In the genomic region with DNA sequence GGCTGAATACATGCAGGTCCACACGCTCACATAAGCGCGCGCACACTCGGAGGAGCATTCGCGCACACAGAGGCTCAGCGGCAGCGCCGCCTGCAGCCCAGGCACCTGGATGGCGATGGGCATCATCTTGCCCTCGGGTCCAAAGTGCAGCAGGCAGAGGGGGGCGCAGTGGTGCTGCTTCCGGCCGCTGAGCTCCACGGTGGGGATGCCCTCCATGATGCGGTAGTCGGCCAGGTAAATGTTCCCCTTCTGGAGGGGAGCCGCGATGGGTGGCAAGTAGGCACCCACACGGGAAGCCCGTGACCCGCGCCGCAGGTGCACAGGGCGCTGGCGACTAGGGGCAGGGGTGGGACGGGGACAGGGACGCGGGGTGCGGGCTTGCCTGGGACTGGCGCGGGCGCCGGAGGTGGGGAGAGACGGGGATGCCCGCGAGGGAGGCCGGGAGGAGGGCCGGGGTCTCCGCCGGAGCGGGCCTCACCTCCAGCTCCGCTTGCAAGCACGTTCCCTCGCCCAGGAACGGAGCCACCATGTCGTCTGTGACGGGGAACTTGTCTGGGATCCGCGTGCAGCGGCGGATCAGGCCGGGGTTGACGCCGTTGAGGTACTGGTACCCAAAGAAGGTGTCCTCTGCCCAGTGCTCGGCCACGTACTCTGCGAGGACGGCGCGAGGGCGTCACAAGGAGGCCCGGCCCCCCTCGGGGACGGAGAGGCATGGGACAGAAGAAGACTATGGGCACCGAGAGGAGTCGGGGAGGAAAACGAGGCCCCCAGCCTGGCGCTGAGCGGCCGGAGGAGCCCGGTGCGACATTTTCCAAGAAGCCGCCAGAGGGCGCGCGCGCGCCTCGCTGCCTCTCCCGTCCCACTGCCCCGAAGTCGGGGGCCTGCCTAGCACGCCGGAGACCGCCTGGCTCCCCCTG, we compare ENCODE assay signal across 8 cellular contexts. TPM values are rescaled to one million over a fixed set of nuclear protein-coding genes. Genes with fewer than 3 reads are reported as not detected.
DNase-seq lines count a peak whose midpoint lies in the region; ATAC-seq and TF ChIP-seq lines count a peak whose summit lies in the region.

No MANE protein-coding gene starts in this region.

- no CpG with 5 or more reads among the region's 87 CpGs for WGBS in iPS DF 6.9 (ENCODE audit: insufficient coverage, insufficient read length)

- POLR2A ChIA-PET in BJ (lab: Charles Lee), result no interaction called here

- H3K27ac ChIP-seq in iPS DF 6.9 (ENCODE audit: low read length) (no peak overlapping the region), gastrocnemius medialis (no peak overlapping the region)

- H3K27me3 ChIP-seq in BJ (ENCODE audit: control insufficient read depth, insufficient read depth, low read length) (peaks cover 21% of the 10 kb centered on the region), iPS DF 6.9 (ENCODE audit: control insufficient read depth, insufficient read depth, low read length) (peaks cover 8% of the 10 kb centered on the region), gastrocnemius medialis (peaks cover 42 to 58% (median 57%) of the 10 kb centered on the region in 3 donors)

- CTCF ChIA-PET in BJ (lab: Yijun Ruan, JAX), result interaction anchor here (0.7 to 5.5 kb wide), 17 partner anchors 9 to 40 kb away, joined by 3 to 41 read pairs (median 5); partner anchors contain the start of gene ALOXE3

- intact Hi-C loops in gastrocnemius medialis (cut with DNase I; ENCODE audit: low total_unique reads), result loop anchor here (2.0 to 10.0 kb wide), 2 partner anchors 19 to 215 kb away; partner anchors contain the start of gene SLC25A35

- DNase-seq in BJ (ENCODE audit: low read depth) (no peak), NCI-H1092 treated with DMSO at 0.1 percent for 48 hours (lab: John Stamatoyannopoulos, UW) (peak; percentile 55), T-helper 9 cell (peak; percentile 75), astrocyte of the spinal cord (ENCODE audit: low read depth, low spot score) (peak; percentile 34), iPS DF 6.9 (ENCODE audit: low read depth, low spot score) (peak; percentile 47), gastrocnemius medialis (peak; percentile 15 to 38), amniotic stem cell (lab: John Stamatoyannopoulos, UW) (no peak)

- in situ Hi-C loops in astrocyte of the spinal cord (cut with HindIII; ENCODE audit: low sequenced_read_pairs) (no loop called here), gastrocnemius medialis (cut with MboI; ENCODE audit: low sequenced_read_pairs in 4 of 4) (loop anchor here in 3 of 4 donors (25.0 kb wide), 2 partner anchors 208 to 233 kb away; partner anchors contain the start of genes ARHGEF15 (in 2 of the 3), RANGRF (in 1 of the 3) and SLC25A35 (in 1 of the 3))

- H3K9me3 ChIP-seq in iPS DF 6.9 (ENCODE audit: control insufficient read depth, insufficient read depth, low read length) (no peaks in the 10 kb centered on the region), gastrocnemius medialis (no peaks in the 10 kb centered on the region)

- H3K36me3 ChIP-seq in BJ (ENCODE audit: control insufficient read depth, insufficient read depth, low read length) (no peaks in the 10 kb centered on the region), iPS DF 6.9 (ENCODE audit: control insufficient read depth, insufficient read depth, low read length) (no peaks in the 10 kb centered on the region), gastrocnemius medialis (no peaks in the 10 kb centered on the region)

- TF ChIP-seq CTCF in BJ (IDR thresholded peaks at IDR 0.05; ENCODE audit: insufficient read depth, low read depth, low read length) (peak; percentile 95), astrocyte of the spinal cord (IDR thresholded peaks at IDR 0.05; ENCODE audit: low read depth, low read length) (peak; percentile 77), gastrocnemius medialis (IDR thresholded peaks at IDR 0.05 in 4 of 5, conservative IDR thresholded peaks at IDR 0.05 in 1 of 5) (peak; percentile 68 to 93 (median 84))

- ATAC-seq in GM21423 (IDR thresholded peaks at IDR 0.05; ENCODE audit: unreplicated experiment) (peak; percentile 45), gastrocnemius medialis (peak; percentile 91 to 94)

- TF ChIP-seq POLR2A in gastrocnemius medialis (IDR thresholded peaks at IDR 0.05), result no peak

- H3K4me1 ChIP-seq in iPS DF 6.9 (ENCODE audit: control insufficient read depth, insufficient read depth, low read length), result peaks cover 2% of the 10 kb centered on the region; the same call in 1 of the 2 replicates
- H3K4me1 ChIP-seq in gastrocnemius medialis, result peaks cover 4 to 13% of the 10 kb centered on the region in 2 donors

- H3K4me3 ChIP-seq in BJ (ENCODE audit: low read depth, low read length) (peak overlapping the region; percentile 44), astrocyte of the spinal cord (ENCODE audit: low read depth, low read length) (peak overlapping the region; percentile 26), iPS DF 6.9 (ENCODE audit: low read length) (peak overlapping the region; percentile 30), gastrocnemius medialis (peak overlapping the region; percentile 49 to 72 (median 53))

RNA-seq across cellular contexts. Expression of gene ALOX12B, which starts 8.0 kb away (rescaled TPM):
- not detected in 2 replicates for polyA plus RNA-seq in BJ (2011; rRNA removed)
- polyA minus RNA-seq in BJ (2011; rRNA and poly(A)+ RNA removed), result not detected in 2 replicates
- total RNA-seq in gastrocnemius medialis, result not detected

RNA-seq across cellular contexts. Expression of gene ALOXE3, which starts 38.8 kb away (rescaled TPM):
- 0.04 and 0.10 TPM in 2 replicates for polyA plus RNA-seq in BJ (2011; rRNA removed)
- 0.05 TPM in 1 of 2 replicates, not detected in the other for polyA minus RNA-seq in BJ (2011; rRNA and poly(A)+ RNA removed)
- not detected for total RNA-seq in gastrocnemius medialis

RNA-seq across cellular contexts. Expression of gene ALOX15B, which starts 40.7 kb away (rescaled TPM):
- polyA plus RNA-seq in BJ (2011; rRNA removed), result not detected in 2 replicates
- not detected in 2 replicates for polyA minus RNA-seq in BJ (2011; rRNA and poly(A)+ RNA removed)
- 1 to 10 TPM in 1 of 4 donors, under 1 TPM in 3; 0.15 to 1.0 (median 0.69) TPM for total RNA-seq in gastrocnemius medialis

RNA-seq across cellular contexts. Expression of gene HES7, which starts 44.4 kb away (rescaled TPM):
- not detected in 2 replicates for polyA plus RNA-seq in BJ (2011; rRNA removed)
- 0.09 TPM in 1 of 2 replicates, not detected in the other for polyA minus RNA-seq in BJ (2011; rRNA and poly(A)+ RNA removed)
- total RNA-seq in gastrocnemius medialis, result not detected

Comparison
In these comparisons a context has a peak if more than half of its experiments do, and no peak if none do; other contexts are left out.
1. DNase-seq: peak in NCI-H1092 treated with DMSO at 0.1 percent for 48 hours (single experiment), T-helper 9 cell (single experiment), astrocyte of the spinal cord (single experiment), iPS DF 6.9 (single experiment) and gastrocnemius medialis (2 of 2); none in BJ (single experiment) and amniotic stem cell (single experiment).
2. Peak in every context shown above with its lines, with median percentiles within 50 percentile points of each other: H3K4me3 ChIP-seq and CTCF ChIP-seq.